Comparison of ENCODE assay signal across 9 cellular contexts in the genomic region with DNA sequence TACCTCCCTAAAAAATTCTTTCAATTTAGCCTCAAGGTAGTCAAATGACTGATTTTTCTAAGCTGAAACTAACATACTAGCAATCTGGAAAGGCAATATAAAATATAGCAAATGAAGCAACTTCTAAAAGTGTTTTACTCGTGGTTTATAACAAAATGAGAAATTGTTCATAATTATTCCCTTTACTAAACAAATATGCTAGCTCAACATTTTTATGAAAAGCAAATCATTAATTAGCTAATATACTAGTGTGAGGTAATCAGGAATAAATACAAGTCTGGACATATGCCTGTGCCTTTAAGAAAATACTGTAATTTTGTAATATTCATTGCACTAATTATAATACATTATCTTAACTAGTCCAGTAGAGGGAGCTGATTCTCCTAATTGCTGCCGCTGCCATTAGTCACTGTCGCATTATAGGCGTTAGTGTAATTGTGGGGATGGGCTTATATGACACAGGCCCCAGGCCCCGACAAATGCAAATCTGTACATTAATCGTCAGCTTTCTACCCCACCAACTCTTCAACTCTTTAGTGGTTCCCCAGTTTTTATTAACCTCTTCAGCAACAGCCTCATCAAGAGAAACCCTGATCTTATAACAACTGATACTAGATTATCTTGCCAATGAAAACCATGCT.
A peak's percentile ranks its signal among the peaks of the same experiment; 100 is the strongest.
DNase-seq lines count a peak whose midpoint lies in the region; ATAC-seq and TF ChIP-seq lines count a peak whose summit lies in the region.
"Had no signal": no experiment of that assay in that cellular context is flagged by ENCODE, and none has a peak within 500 bp of the region (broad histone marks: within the 10 kb centered on the region; RNA-seq: fewer than 3 reads in every experiment).

No MANE protein-coding gene starts in this region.

- intact Hi-C loops in activated naive CD4-positive, alpha-beta T cell treated with anti-CD3 and anti-CD28 coated beads for 36 hours (cut with micrococcal nuclease), result loop anchor here (1.0 to 5.0 kb wide), 4 partner anchors 107 to 822 kb away; a partner anchor contains a TSS

- peaks cover 0 to 7% of the 10 kb centered on the region in 2 donors for H3K4me1 ChIP-seq in right atrium auricular region

- DNase-seq in activated naive CD4-positive, alpha-beta T cell treated with anti-CD3 and anti-CD28 coated beads for 36 hours, result peak; percentile 37
- DNase-seq in activated naive CD4-positive, alpha-beta T cell treated with Interleukin-2 at 50 U/mL for 16 hours, result no peak
- DNase-seq in NCI-H2081 (lab: John Stamatoyannopoulos, UW) (peak; percentile 44 to 77), right atrium auricular region (ENCODE audit: low spot score) (no peak), NCI-H1092 (lab: John Stamatoyannopoulos, UW) (no peak)
- DNase-seq in activated naive CD4-positive, alpha-beta T cell treated with anti-CD3 and anti-CD28 coated beads, Interleukin-2, amount 50 U/mL, for 72 hours (ENCODE audit: low spot score in 2 of 2), result no peak

- H3K4me1 Mint-ChIP-seq in activated naive CD4-positive, alpha-beta T cell treated with anti-CD3 and anti-CD28 coated beads for 36 hours (ENCODE audit: low read depth), result peaks cover 6% of the 10 kb centered on the region

- H3K4me3 ChIP-seq in right atrium auricular region, result no peak overlapping the region

- no peaks in the 10 kb centered on the region for H3K9me3 Mint-ChIP-seq in activated naive CD4-positive, alpha-beta T cell treated with anti-CD3 and anti-CD28 coated beads for 36 hours
- no peaks in the 10 kb centered on the region for H3K9me3 Mint-ChIP-seq in activated naive CD4-positive, alpha-beta T cell treated with anti-CD3 and anti-CD28 coated beads, Interleukin-2, amount 50 U/mL, for 72 hours

- H3K27ac Mint-ChIP-seq in activated naive CD4-positive, alpha-beta T cell treated with anti-CD3 and anti-CD28 coated beads for 36 hours, result no peak overlapping the region
- H3K27ac Mint-ChIP-seq in activated naive CD4-positive, alpha-beta T cell treated with anti-CD3 and anti-CD28 coated beads, Interleukin-2, amount 50 U/mL, for 72 hours, result no peak overlapping the region
- H3K27ac Mint-ChIP-seq: activated naive CD8-positive, alpha-beta T cell had no signal

- peak; percentile 79 for ATAC-seq in HG02642 (IDR thresholded peaks at IDR 0.05; ENCODE audit: poor library complexity, unreplicated experiment)
- peak; percentile 67 to 72 for ATAC-seq in activated naive CD4-positive, alpha-beta T cell treated with anti-CD3 and anti-CD28 coated beads, Interleukin-2, amount 50 U/mL, for 72 hours

- peaks cover 16% of the 10 kb centered on the region for H3K36me3 Mint-ChIP-seq in activated naive CD4-positive, alpha-beta T cell treated with anti-CD3 and anti-CD28 coated beads for 36 hours (ENCODE audit: low read depth)
- H3K36me3 Mint-ChIP-seq in activated naive CD4-positive, alpha-beta T cell treated with anti-CD3 and anti-CD28 coated beads, Interleukin-2, amount 50 U/mL, for 72 hours, result no peaks in the 10 kb centered on the region

- H3K36me3 ChIP-seq in right atrium auricular region, result peaks cover 19% of the 10 kb centered on the region

- no peaks in the 10 kb centered on the region for H3K9me3 ChIP-seq in right atrium auricular region

- CTCF ChIA-PET in activated naive CD4-positive, alpha-beta T cell treated with anti-CD3 and anti-CD28 coated beads for 36 hours (lab: Charles Lee), result interaction anchor here (0.6 to 2.5 kb wide), 13 partner anchors 9 to 818 kb away, joined by 3 to 28 read pairs (median 4); no protein-coding TSS in a partner anchor

- no peak overlapping the region for H3K4me3 Mint-ChIP-seq in activated naive CD4-positive, alpha-beta T cell treated with anti-CD3 and anti-CD28 coated beads for 36 hours
- H3K4me3 Mint-ChIP-seq: activated naive CD8-positive, alpha-beta T cell had no signal

- H3K27me3 ChIP-seq in right atrium auricular region, result no peaks in the 10 kb centered on the region

- H3K27me3 Mint-ChIP-seq in activated naive CD4-positive, alpha-beta T cell treated with anti-CD3 and anti-CD28 coated beads for 36 hours (ENCODE audit: low read depth), result no peaks in the 10 kb centered on the region
- H3K27me3 Mint-ChIP-seq: activated naive CD8-positive, alpha-beta T cell had no signal

- peak; percentile 20 to 75 for TF ChIP-seq CTCF in right atrium auricular region (IDR thresholded peaks at IDR 0.05)

- no peak overlapping the region for H3K27ac ChIP-seq in right atrium auricular region
- peak overlapping the region; percentile 45 for H3K27ac ChIP-seq in temporal lobe (ENCODE audit: low read depth, low read length)

Comparison
In these comparisons a context has a peak if more than half of its experiments do, and no peak if none do; other contexts are left out.
1. DNase-seq: peak in activated naive CD4-positive, alpha-beta T cell treated with anti-CD3 and anti-CD28 coated beads for 36 hours (single experiment) and NCI-H2081 (2 of 2); none in activated naive CD4-positive, alpha-beta T cell treated with Interleukin-2 at 50 U/mL for 16 hours (single experiment), activated naive CD4-positive, alpha-beta T cell treated with anti-CD3 and anti-CD28 coated beads, Interleukin-2, amount 50 U/mL, for 72 hours (0 of 2), right atrium auricular region (single experiment) and NCI-H1092 (single experiment).